19 cellular contexts compared by ENCODE assay signal in genomic region chr4:121749225-121749624, GRCh38. TPM values are rescaled to one million over a fixed set of nuclear protein-coding genes. Genes with fewer than 3 reads are reported as not detected.
"Had no signal": no experiment of that assay in that cellular context is flagged by ENCODE, and none has a peak within 500 bp of the region (broad histone marks: within the 10 kb centered on the region; RNA-seq: fewer than 3 reads in every experiment).

No MANE protein-coding gene starts in this region.

- H3K27ac ChIP-seq: adrenal gland, dorsolateral prefrontal cortex, left lung, tibial artery had no signal

- FAIRE-seq: kidney, urothelium cell line had no signal

- H3K27me3 ChIP-seq: adrenal gland, dorsolateral prefrontal cortex, left lung, tibial artery had no signal

- ATAC-seq: activated CD8-positive, alpha-beta T cell treated with anti-CD3 and anti-CD28 coated beads, Interleukin-2, amount 10 ng/mL, durations not matched to agents 7 days and 5 days; esophagus mucosa; left lung; stimulated activated memory B cell treated with anti-CD40 and anti-IgM and Interleukin-4, amounts not matched to agents 10 μg/mL and 1 μg/mL and 100 μg/mL, for 72 hours had no signal

- DNase-seq: activated B cell treated with CpG ODN at 0.5 μM for 24 hours; activated CD4-positive, alpha-beta T cell treated with anti-CD3 and anti-CD28 coated beads, Interleukin-2, amount 10 ng/mL, durations not matched to agents 24 days and 14 days; activated CD8-positive, alpha-beta memory T cell treated with anti-CD3 and anti-CD28 coated beads, Interleukin-2, amount 50 U/mL, for 4 hours; activated CD8-positive, alpha-beta T cell treated with anti-CD3 and anti-CD28 coated beads, Interleukin-2, amount 10 ng/mL, durations not matched to agents 7 days and 5 days; activated effector memory CD4-positive, alpha-beta T cell treated with anti-CD3 and anti-CD28 coated beads, Interleukin-2, amount 50 U/mL, for 16 hours; activated T-cell treated with anti-CD3 and anti-CD28 coated beads, Interleukin-2, amount 50 U/mL, for 48 hours; adrenal gland; dorsolateral prefrontal cortex; hypothalamus; kidney; left lung; mammary epithelial cell; naive B cell; T-helper 2 cell; tibial artery had no signal

- H3K4me1 ChIP-seq: adrenal gland, left lung, tibial artery had no signal

- H3K4me3 ChIP-seq: adrenal gland, dorsolateral prefrontal cortex, left lung, tibial artery had no signal

- H3K9me3 ChIP-seq: adrenal gland, left lung, tibial artery had no signal

- H3K36me3 ChIP-seq: adrenal gland, left lung, tibial artery had no signal

RNA-seq across cellular contexts. Expression of gene SMIM43, which starts 15.7 kb away (rescaled TPM):
- total RNA-seq: activated B cell treated with CpG ODN at 0.5 μM for 24 hours; activated CD4-positive, alpha-beta T cell treated with anti-CD3 and anti-CD28 coated beads, Interleukin-2, amount 10 ng/mL, durations not matched to agents 24 days and 14 days; activated CD8-positive, alpha-beta T cell treated with anti-CD3 and anti-CD28 coated beads, Interleukin-2, amount 10 ng/mL, durations not matched to agents 7 days and 5 days; esophagus mucosa; kidney; mammary epithelial cell; mononuclear cell had no signal
